Comparison of ENCODE assay signal across 8 cellular contexts in genomic region chr5:14204785-14205321, GRCh38.
DNase-seq lines count a peak whose midpoint lies in the region; ATAC-seq and TF ChIP-seq lines count a peak whose summit lies in the region.

No MANE protein-coding gene starts in this region.

- peak overlapping the region; percentile 99 for H2BK5ac ChIP-seq in IMR-90 (ENCODE audit: low read depth, low read length, poor library complexity, severe bottlenecking)

- intact Hi-C loops in IMR-90 (cut with micrococcal nuclease): loop anchor here (5.0 kb wide), 1 partner anchor 218 kb away; no protein-coding TSS in a partner anchor
- intact Hi-C loops in ascending aorta (cut with DNase I): loop anchor here (2.0 kb wide), 1 partner anchor 14 kb away; no protein-coding TSS in a partner anchor
- intact Hi-C loops in testis (cut with DNase I; ENCODE audit: low total_unique reads): no loop called here

- no peak for TF ChIP-seq CTCF in IMR-90 (conservative IDR thresholded peaks at IDR 0.05; ENCODE audit: low read depth, low read length)
- TF ChIP-seq CTCF in ascending aorta (IDR thresholded peaks at IDR 0.05): no peak
- no peak for TF ChIP-seq CTCF in kidney epithelial cell (IDR thresholded peaks at IDR 0.05; ENCODE audit: insufficient read depth, low read length, poor library complexity, severe bottlenecking)
- TF ChIP-seq CTCF in testis (IDR thresholded peaks at IDR 0.05): no peak

- peaks cover 93% of the 10 kb centered on the region for H4K20me1 ChIP-seq in IMR-90 (ENCODE audit: insufficient read depth, low read length)

- H3K4me1 ChIP-seq in IMR-90 (ENCODE audit: control insufficient read depth, insufficient read depth, low read length): peaks cover 38% of the 10 kb centered on the region
- H3K4me1 ChIP-seq in ascending aorta: peaks cover 4 to 39% of the 10 kb centered on the region in 2 donors
- H3K4me1 ChIP-seq in testis: peaks cover 44% of the 10 kb centered on the region

- 40% methylated on average over 2 of the region's 9 CpGs; no CpG with 5 or more reads in 1 of the 2 experiments for WGBS in IMR-90 (ENCODE audit: extremely low coverage in 2 of 2, insufficient read length in 1 of 2), 2 experiments
- 25 to 28% methylated on average over 9 of the region's 9 CpGs for WGBS in testis, 2 donors

- CTCF ChIA-PET in IMR-90 (lab: Yijun Ruan, JAX): no interaction called here

- peak overlapping the region; percentile 58 for H3K9ac ChIP-seq in IMR-90 (ENCODE audit: low read depth, low read length)

- H3K56ac ChIP-seq in IMR-90 (ENCODE audit: extremely low read depth, insufficient read depth, low read length): peak overlapping the region; percentile 80

- peak overlapping the region; percentile 93; the same call in 1 of the 2 replicates for H3K23ac ChIP-seq in IMR-90 (ENCODE audit: low read depth, low read length)

- peak; percentile 76 for DNase-seq in AG20443 (ENCODE audit: low spot score)
- DNase-seq in IMR-90: peak; percentile 82
- peak in 1 of 2 donors; percentile 76 for DNase-seq in ascending aorta (ENCODE audit: low spot score in 2 of 2)
- DNase-seq in kidney epithelial cell (ENCODE audit: low read depth): peak; percentile 89
- peak; percentile 72 for DNase-seq in testis

- TF ChIP-seq RAD21 in IMR-90 (IDR thresholded peaks at IDR 0.05; ENCODE audit: low read length): no peak

- in situ Hi-C loops in IMR-90 (cut with MboI; ENCODE audit: low sequenced_read_pairs): no loop called here

- H2AFZ ChIP-seq in IMR-90 (replicated peaks; ENCODE audit: low read length, poor library complexity): no peak overlapping the region

- peak overlapping the region; percentile 90 for H2AK5ac ChIP-seq in IMR-90 (ENCODE audit: low read depth, low read length)

- H3K4me3 ChIP-seq in IMR-90 (ENCODE audit: insufficient read depth, low read depth, low read length) (no peak overlapping the region), ascending aorta (peak overlapping the region in 1 of 2 donors; percentile 16), kidney epithelial cell (ENCODE audit: low read depth, low read length) (no peak overlapping the region), testis (no peak overlapping the region)

- H3K9me1 ChIP-seq in IMR-90 (ENCODE audit: insufficient read depth, low read length): peaks cover 36% of the 10 kb centered on the region

- BruUV-seq in IMR-90 (replicated peaks; lab: Mats Ljungman, UMichigan): no TSS peak

- TF ChIP-seq POLR2A in IMR-90 (IDR thresholded peaks at IDR 0.05; ENCODE audit: low read depth, low read length) (no peak), testis (IDR thresholded peaks at IDR 0.05) (no peak)

- peak overlapping the region; percentile 4; the same call in 1 of the 3 replicates for H2BK15ac ChIP-seq in IMR-90 (ENCODE audit: low read depth, low read length)

- ATAC-seq in IMR-90 (ENCODE audit: low read depth): peak; percentile 24
- ATAC-seq in HG02642 (IDR thresholded peaks at IDR 0.05; ENCODE audit: poor library complexity, unreplicated experiment): no peak
- no peak for ATAC-seq in GM21381 (IDR thresholded peaks at IDR 0.05; ENCODE audit: unreplicated experiment)
- no peak for ATAC-seq in GM19328 (IDR thresholded peaks at IDR 0.05; ENCODE audit: unreplicated experiment)

- peak overlapping the region; percentile 87 for H3K14ac ChIP-seq in IMR-90 (replicated peaks; ENCODE audit: low read depth, low read length)

- peak overlapping the region; percentile 19 for H2AK9ac ChIP-seq in IMR-90 (replicated peaks; ENCODE audit: low read depth, low read length, poor library complexity)

- no peaks in the 10 kb centered on the region for H3K9me3 ChIP-seq in IMR-90 (ENCODE audit: control insufficient read depth, insufficient read depth, low read length)
- no peaks in the 10 kb centered on the region for H3K9me3 ChIP-seq in ascending aorta
- no peaks in the 10 kb centered on the region for H3K9me3 ChIP-seq in testis

- peaks cover 3 to 28% of the 10 kb centered on the region in 2 experiments; a peak in 2 of 4 replicates for H3K79me1 ChIP-seq in IMR-90 (ENCODE audit: low read depth in 1 of 2, low read length in 2 of 2)

- dilution Hi-C loops in IMR-90 (cut with HindIII; ENCODE audit: low sequenced_read_pairs, unreplicated experiment): no loop called here

- H3K4me2 ChIP-seq in IMR-90 (ENCODE audit: low read depth, low read length): peak overlapping the region; percentile 40

- H3K36me3 ChIP-seq in IMR-90 (ENCODE audit: control insufficient read depth, insufficient read depth, low read length): peaks cover 10% of the 10 kb centered on the region
- no peaks in the 10 kb centered on the region for H3K36me3 ChIP-seq in ascending aorta
- no peaks in the 10 kb centered on the region for H3K36me3 ChIP-seq in kidney epithelial cell (ENCODE audit: control insufficient read depth, insufficient read depth, low read length)
- H3K36me3 ChIP-seq in testis (ENCODE audit: low read depth, missing control alignments): no peaks in the 10 kb centered on the region

- peak overlapping the region; percentile 88 for H2BK120ac ChIP-seq in IMR-90 (ENCODE audit: low read depth, low read length)

- H4K8ac ChIP-seq in IMR-90 (ENCODE audit: low read depth in 2 of 2, low read length in 2 of 2): peak overlapping the region; percentile 12 to 73; a peak in 3 of 4 replicates

- H3K27me3 ChIP-seq in IMR-90 (ENCODE audit: control insufficient read depth, insufficient read depth, low read length) (no peaks in the 10 kb centered on the region), ascending aorta (no peaks in the 10 kb centered on the region), kidney epithelial cell (ENCODE audit: control insufficient read depth, insufficient read depth, low read length) (no peaks in the 10 kb centered on the region), testis (no peaks in the 10 kb centered on the region)

- H2BK20ac ChIP-seq in IMR-90 (ENCODE audit: low read depth, low read length): peak overlapping the region; percentile 76; the same call in 1 of the 2 replicates

- peak overlapping the region; percentile 91 for H3K4ac ChIP-seq in IMR-90 (ENCODE audit: low read depth, low read length)

- peak overlapping the region; percentile 85 for H3K27ac ChIP-seq in IMR-90 (ENCODE audit: insufficient read depth, low read length)
- peak overlapping the region; percentile 37 to 57 for H3K27ac ChIP-seq in ascending aorta
- H3K27ac ChIP-seq in testis: peak overlapping the region in 1 of 2 donors; percentile 79

- POLR2A ChIA-PET in IMR-90 (lab: Charles Lee; ENCODE audit: unreplicated experiment): no interaction called here

- H3K18ac ChIP-seq in IMR-90 (ENCODE audit: low read depth, low read length): peak overlapping the region; percentile 78; the same call in 1 of the 2 replicates

- peak overlapping the region; percentile 39; the same call in 1 of the 2 replicates for H4K5ac ChIP-seq in IMR-90 (ENCODE audit: low read depth, low read length)

- peak overlapping the region; percentile 80 for H4K91ac ChIP-seq in IMR-90 (ENCODE audit: insufficient read depth, low read depth, low read length)

TF ChIP-seq in IMR-90, 13 proteins besides CTCF, POLR2A, EP300 and RAD21:
- TF ChIP-seq RFX5 (IDR thresholded peaks at IDR 0.05; ENCODE audit: low read depth, low read length) (no peak), MXI1 (IDR thresholded peaks at IDR 0.05; ENCODE audit: borderline replicate concordance, low read depth, low read length) (peak; percentile 60; the same call in 1 of the 2 replicates), CEBPB (IDR thresholded peaks at IDR 0.05; ENCODE audit: low read depth, low read length) (peak; percentile 87), MAZ (IDR thresholded peaks at IDR 0.05; ENCODE audit: borderline replicate concordance, low read depth, low read length) (no peak), FOS (IDR thresholded peaks at IDR 0.05; ENCODE audit: low read depth, low read length) (0 out of 2 replicates have a peak, but pooled peaks have one; percentile 19), NFE2L2 (IDR thresholded peaks at IDR 0.05; ENCODE audit: low read depth, low read length) (0 out of 2 replicates have a peak, but pooled peaks have one; percentile 17), BHLHE40 (IDR thresholded peaks at IDR 0.05; ENCODE audit: low read depth, low read length) (no peak), SMC3 (IDR thresholded peaks at IDR 0.05; ENCODE audit: low read depth, low read length) (no peak), USF2 (IDR thresholded peaks at IDR 0.05; ENCODE audit: low read depth, low read length) (peak; percentile 10; the same call in 1 of the 2 replicates), CHD1 (IDR thresholded peaks at IDR 0.05; ENCODE audit: low read depth, low read length) (no peak), MAFK (IDR thresholded peaks at IDR 0.05; ENCODE audit: low read depth, low read length) (no peak), RCOR1 (IDR thresholded peaks at IDR 0.05; ENCODE audit: insufficient replicate concordance, low read length) (no peak), ELK1 (IDR thresholded peaks at IDR 0.05; ENCODE audit: borderline replicate concordance, low read depth, low read length) (no peak)
